In the genomic region with DNA sequence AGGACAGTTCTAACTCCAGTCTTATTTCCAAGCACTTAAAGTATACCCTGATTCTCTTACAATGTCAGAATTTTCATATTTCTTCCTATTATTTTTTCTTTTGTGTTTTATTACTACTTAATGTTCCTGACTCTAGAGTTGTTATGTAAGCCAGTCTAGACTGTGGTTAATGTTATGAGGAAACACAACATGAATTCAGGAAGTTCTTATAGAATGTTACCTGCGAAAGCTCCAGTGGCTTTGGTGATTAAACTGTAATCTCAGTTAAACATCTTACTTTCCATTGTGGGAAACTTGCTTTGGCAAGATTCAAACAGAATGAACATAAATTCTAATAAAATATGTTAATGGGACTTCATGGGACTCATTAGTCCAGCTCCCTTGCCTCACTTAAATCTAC, we compare ENCODE assay signal across 25 cellular contexts. TPM values are rescaled to one million over a fixed set of nuclear protein-coding genes. Genes with fewer than 3 reads are reported as not detected.
"Had no signal": no experiment of that assay in that cellular context is flagged by ENCODE, and none has a peak within 500 bp of the region (broad histone marks: within the 10 kb centered on the region; RNA-seq: fewer than 3 reads in every experiment).

No MANE protein-coding gene starts in this region.

- H3K27me3 ChIP-seq: neutrophil, pancreas, right lobe of liver, suprapubic skin, transverse colon, upper lobe of right lung, uterus had no signal

- FAIRE-seq: endothelial cell of umbilical vein, frontal cortex, keratinocyte, pancreas, small intestine had no signal

- H3K27me3 Mint-ChIP-seq: natural killer cell treated with Interleukin-12 subunit alpha and Interleukin-12 subunit beta and Interleukin-15 and Interleukin-18, amount 100 ng/mL, for 72 hours had no signal

- H3K4me3 Mint-ChIP-seq: natural killer cell treated with Interleukin-12 subunit alpha and Interleukin-12 subunit beta and Interleukin-15 and Interleukin-18, amount 100 ng/mL, for 72 hours; neural crest cell; stimulated activated naive CD8-positive, alpha-beta T cell treated with anti-CD3 and anti-CD28 coated beads, Interleukin-15, amount 100 ng/mL, for 72 hours had no signal

- H3K4me3 ChIP-seq: coronary artery, lower lobe of right lung, pancreas, right lobe of liver, suprapubic skin, transverse colon, upper lobe of right lung, uterus had no signal

- H3K4me1 Mint-ChIP-seq: neural crest cell; stimulated activated naive CD8-positive, alpha-beta T cell treated with anti-CD3 and anti-CD28 coated beads, Interleukin-15, amount 100 ng/mL, for 72 hours had no signal

- DNase-seq: dermis blood vessel endothelial cell; effector memory CD4-positive, alpha-beta T cell; left ventricle myocardium superior; lower lobe of right lung; pancreas; right lobe of liver; small intestine; stimulated activated CD4-positive, alpha-beta T cell treated with anti-CD3 and anti-CD28 coated beads, Interleukin-1b, Interleukin-23, amount 100 ng/mL, for 48 hours; stimulated activated CD4-positive, alpha-beta T cell treated with anti-CD3 and anti-CD28 coated beads, Interleukin-4, amount 100 ng/mL, for 1 hour; stimulated activated CD8-positive, alpha-beta memory T cell treated with anti-CD3 and anti-CD28 coated beads, Interleukin-4, amount 100 ng/mL, for 48 hours; stimulated activated naive CD4-positive, alpha-beta T cell; stimulated activated naive CD8-positive, alpha-beta T cell treated with anti-CD3 and anti-CD28 coated beads, Interleukin-15, amount 100 ng/mL, for 72 hours; transverse colon; upper lobe of right lung; uterus had no signal

- H3K36me3 ChIP-seq: lower lobe of right lung, neutrophil, pancreas, right lobe of liver, suprapubic skin, transverse colon, upper lobe of right lung, uterus had no signal

- H3K27ac Mint-ChIP-seq: natural killer cell treated with Interleukin-12 subunit alpha and Interleukin-12 subunit beta and Interleukin-15 and Interleukin-18, amount 100 ng/mL, for 72 hours; stimulated activated naive CD8-positive, alpha-beta T cell treated with anti-CD3 and anti-CD28 coated beads, Interleukin-15, amount 100 ng/mL, for 72 hours had no signal

- ATAC-seq: left ventricle myocardium superior; lower lobe of right lung; natural killer cell treated with Interleukin-12 subunit alpha and Interleukin-12 subunit beta and Interleukin-15 and Interleukin-18, amount 100 ng/mL, for 72 hours; pancreas; right lobe of liver; stimulated activated naive CD8-positive, alpha-beta T cell treated with anti-CD3 and anti-CD28 coated beads, Interleukin-15, amount 100 ng/mL, for 72 hours; upper lobe of right lung had no signal

RNA-seq across cellular contexts. Expression of a gene that starts 36.6 kb away (rescaled TPM):
- total RNA-seq: endothelial cell of umbilical vein; fibroblast of villous mesenchyme; natural killer cell treated with Interleukin-12 subunit alpha and Interleukin-12 subunit beta and Interleukin-15 and Interleukin-18, amount 100 ng/mL, for 72 hours; pulmonary artery endothelial cell had no signal
